Comparison of ENCODE assay signal across 1 cellular context in the genomic region with DNA sequence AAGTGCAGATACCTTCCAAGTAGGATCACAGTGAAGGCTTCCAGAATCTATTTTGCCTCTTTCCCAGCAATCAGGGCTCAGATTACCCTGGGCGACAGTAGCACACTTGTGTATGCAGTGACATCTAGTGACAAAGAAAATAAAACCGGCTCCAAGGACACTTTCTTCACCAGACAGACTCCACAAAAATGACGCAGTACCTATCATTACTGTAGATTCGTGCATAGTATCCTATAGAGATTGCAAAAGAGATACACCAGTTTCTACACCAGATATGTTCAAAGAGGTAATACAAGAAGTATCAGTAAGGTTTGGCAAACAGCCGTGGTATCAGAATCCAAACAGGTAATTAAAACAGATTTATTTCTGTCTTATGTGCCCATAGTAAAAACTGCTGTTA.
A peak's percentile ranks its signal among the peaks of the same experiment; 100 is the strongest.
TF ChIP-seq lines count a peak whose summit lies in the region.

No MANE protein-coding gene starts in this region.

TF ChIP-seq in HepG2, 621 proteins besides CTCF, POLR2A, EP300 and RAD21 (continued from another document):
- TF ChIP-seq, protein P1, sequence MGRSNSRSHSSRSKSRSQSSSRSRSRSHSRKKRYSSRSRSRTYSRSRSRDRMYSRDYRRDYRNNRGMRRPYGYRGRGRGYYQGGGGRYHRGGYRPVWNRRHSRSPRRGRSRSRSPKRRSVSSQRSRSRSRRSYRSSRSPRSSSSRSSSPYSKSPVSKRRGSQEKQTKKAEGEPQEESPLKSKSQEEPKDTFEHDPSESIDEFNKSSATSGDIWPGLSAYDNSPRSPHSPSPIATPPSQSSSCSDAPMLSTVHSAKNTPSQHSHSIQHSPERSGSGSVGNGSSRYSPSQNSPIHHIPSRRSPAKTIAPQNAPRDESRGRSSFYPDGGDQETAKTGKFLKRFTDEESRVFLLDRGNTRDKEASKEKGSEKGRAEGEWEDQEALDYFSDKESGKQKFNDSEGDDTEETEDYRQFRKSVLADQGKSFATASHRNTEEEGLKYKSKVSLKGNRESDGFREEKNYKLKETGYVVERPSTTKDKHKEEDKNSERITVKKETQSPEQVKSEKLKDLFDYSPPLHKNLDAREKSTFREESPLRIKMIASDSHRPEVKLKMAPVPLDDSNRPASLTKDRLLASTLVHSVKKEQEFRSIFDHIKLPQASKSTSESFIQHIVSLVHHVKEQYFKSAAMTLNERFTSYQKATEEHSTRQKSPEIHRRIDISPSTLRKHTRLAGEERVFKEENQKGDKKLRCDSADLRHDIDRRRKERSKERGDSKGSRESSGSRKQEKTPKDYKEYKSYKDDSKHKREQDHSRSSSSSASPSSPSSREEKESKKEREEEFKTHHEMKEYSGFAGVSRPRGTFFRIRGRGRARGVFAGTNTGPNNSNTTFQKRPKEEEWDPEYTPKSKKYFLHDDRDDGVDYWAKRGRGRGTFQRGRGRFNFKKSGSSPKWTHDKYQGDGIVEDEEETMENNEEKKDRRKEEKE (IDR thresholded peaks at IDR 0.05), result no peak
- TF ChIP-seq IRF2 (CRISPR knock-in tag; IDR thresholded peaks at IDR 0.05) (0 out of 2 replicates have a peak, but pooled peaks have one; percentile 53), SIX1 (CRISPR knock-in tag; IDR thresholded peaks at IDR 0.05; ENCODE audit: borderline replicate concordance) (peak; percentile 95), GZF1 (CRISPR knock-in tag; IDR thresholded peaks at IDR 0.05) (no peak), TRIM24 (CRISPR knock-in tag; IDR thresholded peaks at IDR 0.05) (no peak), MBD4 (IDR thresholded peaks at IDR 0.05; ENCODE audit: borderline replicate concordance, low read length) (no peak), ZNF773 (CRISPR knock-in tag; IDR thresholded peaks at IDR 0.05; ENCODE audit: borderline replicate concordance) (no peak), POLR2G (IDR thresholded peaks at IDR 0.05; ENCODE audit: low read depth, low read length) (no peak), ISL2 (CRISPR knock-in tag; IDR thresholded peaks at IDR 0.05) (no peak), USF2 (IDR thresholded peaks at IDR 0.05; ENCODE audit: low read depth, low read length) (no peak), USF2 (CRISPR knock-in tag; IDR thresholded peaks at IDR 0.05; ENCODE audit: borderline replicate concordance) (no peak), CEBPG (CRISPR knock-in tag; IDR thresholded peaks at IDR 0.05) (peak; percentile 17; the same call in 1 of the 2 replicates), KMT2B (CRISPR knock-in tag; IDR thresholded peaks at IDR 0.05) (0 out of 2 replicates have a peak, but pooled peaks have one; percentile 25), ZNF800 (CRISPR knock-in tag; IDR thresholded peaks at IDR 0.05) (0 out of 2 replicates have a peak, but pooled peaks have one; percentile 43), ZFAT (CRISPR knock-in tag; conservative IDR thresholded peaks at IDR 0.05) (0 out of 2 replicates have a peak, but pooled peaks have one; percentile 40), MAFG (CRISPR knock-in tag; IDR thresholded peaks at IDR 0.05) (no peak), ZNF547 (CRISPR knock-in tag; IDR thresholded peaks at IDR 0.05) (no peak), ZNF484 (CRISPR knock-in tag; IDR thresholded peaks at IDR 0.05; ENCODE audit: borderline replicate concordance, low read depth) (no peak), ZSCAN20 (CRISPR knock-in tag; IDR thresholded peaks at IDR 0.05; ENCODE audit: borderline replicate concordance) (no peak), HNRNPL (IDR thresholded peaks at IDR 0.05; ENCODE audit: low read depth, low read length) (no peak), MYC (CRISPR knock-in tag; IDR thresholded peaks at IDR 0.05; ENCODE audit: borderline replicate concordance) (no peak)
- TF ChIP-seq, protein P2, sequence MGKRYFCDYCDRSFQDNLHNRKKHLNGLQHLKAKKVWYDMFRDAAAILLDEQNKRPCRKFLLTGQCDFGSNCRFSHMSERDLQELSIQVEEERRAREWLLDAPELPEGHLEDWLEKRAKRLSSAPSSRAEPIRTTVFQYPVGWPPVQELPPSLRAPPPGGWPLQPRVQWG (CRISPR knock-in tag; IDR thresholded peaks at IDR 0.05; ENCODE audit: borderline replicate concordance, low read depth), result no peak
- TF ChIP-seq, protein P3, sequence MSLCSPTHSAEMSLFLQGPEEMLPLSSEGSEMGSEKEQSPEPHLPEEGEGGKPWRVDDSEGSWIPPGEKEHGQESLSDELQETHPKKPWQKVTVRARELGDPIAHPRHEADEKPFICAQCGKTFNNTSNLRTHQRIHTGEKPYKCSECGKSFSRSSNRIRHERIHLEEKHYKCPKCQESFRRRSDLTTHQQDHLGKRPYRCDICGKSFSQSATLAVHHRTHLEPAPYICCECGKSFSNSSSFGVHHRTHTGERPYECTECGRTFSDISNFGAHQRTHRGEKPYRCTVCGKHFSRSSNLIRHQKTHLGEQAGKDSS (CRISPR knock-in tag; IDR thresholded peaks at IDR 0.05; ENCODE audit: borderline replicate concordance, low read depth), result no peak
